Comparison of ENCODE assay signal across 28 cellular contexts in the genomic region with DNA sequence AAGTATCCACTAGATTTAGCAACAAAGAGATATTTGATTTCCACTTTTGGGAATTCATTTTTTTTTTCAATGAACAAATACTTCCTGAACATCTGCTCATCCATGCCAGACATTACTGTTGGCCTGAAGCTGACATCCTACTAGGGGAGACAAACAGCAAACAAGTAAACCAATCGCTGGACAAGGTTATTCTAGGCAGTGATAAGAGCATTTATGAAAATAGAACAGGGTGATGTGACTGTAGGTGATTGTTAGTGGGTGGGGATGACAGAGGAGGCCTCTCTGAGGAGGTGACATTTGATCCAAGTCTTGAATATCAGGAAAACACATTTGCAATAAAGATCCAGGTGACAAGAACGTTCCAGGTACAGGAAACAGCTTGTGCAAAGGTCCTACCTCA.
DNase-seq lines count a peak whose midpoint lies in the region; ATAC-seq, FAIRE-seq and TF ChIP-seq lines count a peak whose summit lies in the region.
"Had no signal": no experiment of that assay in that cellular context is flagged by ENCODE, and none has a peak within 500 bp of the region (broad histone marks: within the 10 kb centered on the region; RNA-seq: fewer than 3 reads in every experiment).

No MANE protein-coding gene starts in this region.

- FAIRE-seq in HTR-8/SVneo (lab: Jason Lieb, UNC): no peak
- FAIRE-seq: A204.1, GM12878, GM12892, GM18507 had no signal

- H3K27me3 ChIP-seq in heart left ventricle: no peaks in the 10 kb centered on the region
- no peaks in the 10 kb centered on the region for H3K27me3 ChIP-seq in right atrium auricular region
- no peaks in the 10 kb centered on the region for H3K27me3 ChIP-seq in right cardiac atrium (ENCODE audit: control insufficient read depth, insufficient read depth)
- H3K27me3 ChIP-seq in psoas muscle (ENCODE audit: insufficient read depth in 3 of 3, low read length in 2 of 3): no peaks in the 10 kb centered on the region
- H3K27me3 ChIP-seq: BE2C, BLaER1 had no signal

- DNase-seq in Right ventricle myocardium inferior (ENCODE audit: missing footprints): no peak
- DNase-seq in cardiac septum (ENCODE audit: low spot score): no peak
- DNase-seq in heart left ventricle: no peak
- DNase-seq in right atrium auricular region (ENCODE audit: low spot score): no peak
- no peak for DNase-seq in left cardiac atrium
- DNase-seq in right cardiac atrium: no peak
- DNase-seq in psoas muscle: no peak
- DNase-seq in HTR-8/SVneo (ENCODE audit: insufficient read length, low spot score): no peak
- DNase-seq: 8988T; ACHN; BE2C; C1 segment of cervical spinal cord; CD4-positive, alpha-beta memory T cell; CD4-positive, CD25-positive, alpha-beta regulatory T cell; CD8-positive, alpha-beta memory T cell; COR-L47; DMS 273 treated with DMSO at 0.1 percent for 48 hours; DMS153; DMS53; DMS79; DND-41; EL; GDM1 had no signal

- TF ChIP-seq POLR2A in heart left ventricle (IDR thresholded peaks at IDR 0.05): no peak

- 20 to 33% (median 25%) methylated on average over 2 of the region's 2 CpGs for WGBS in heart left ventricle, 4 donors
- 42% methylated on average over 2 of the region's 2 CpGs for WGBS in right cardiac atrium
- WGBS in psoas muscle, 3 donors: 50 to 57% (median 53%) methylated on average over 2 of the region's 2 CpGs

- TF ChIP-seq CTCF in heart left ventricle (IDR thresholded peaks at IDR 0.05) (no peak), right atrium auricular region (IDR thresholded peaks at IDR 0.05) (no peak), psoas muscle (IDR thresholded peaks at IDR 0.05) (no peak)

- ATAC-seq in Right ventricle myocardium inferior (peak; percentile 53), heart left ventricle (peak; percentile 43 to 74 (median 66)), left cardiac atrium (peak; percentile 59 to 68), right cardiac atrium (peak; percentile 66 to 76), psoas muscle (no peak)
- ATAC-seq: GM12878 had no signal

- H3K4me1 ChIP-seq in heart left ventricle (peaks cover 0 to 18% (median 0%) of the 10 kb centered on the region in 12 donors), right atrium auricular region (peaks cover 0 to 7% of the 10 kb centered on the region in 2 donors), right cardiac atrium (ENCODE audit: control insufficient read depth, insufficient read depth, low read length) (no peaks in the 10 kb centered on the region), psoas muscle (no peaks in the 10 kb centered on the region)
- H3K4me1 ChIP-seq: BE2C had no signal

- intact Hi-C loops in Right ventricle myocardium inferior (cut with DNase I) (no loop called here), cardiac septum (cut with DNase I) (no loop called here), heart left ventricle (cut with DNase I) (no loop called here), left cardiac atrium (cut with DNase I) (no loop called here), right cardiac atrium (cut with DNase I) (no loop called here), psoas muscle (cut with DNase I) (no loop called here)

- H3K9me3 ChIP-seq in heart left ventricle (peaks cover 0 to 3% (median 0%) of the 10 kb centered on the region in 12 donors), right atrium auricular region (no peaks in the 10 kb centered on the region), right cardiac atrium (ENCODE audit: control insufficient read depth, low read length) (no peaks in the 10 kb centered on the region), psoas muscle (no peaks in the 10 kb centered on the region)
- H3K9me3 ChIP-seq: BE2C, BLaER1 had no signal

- H3K27ac ChIP-seq in heart left ventricle: no peak overlapping the region
- H3K27ac ChIP-seq in right atrium auricular region: peak overlapping the region in 1 of 2 donors; percentile 25
- H3K27ac ChIP-seq in right cardiac atrium (ENCODE audit: low read length): no peak overlapping the region
- H3K27ac ChIP-seq in psoas muscle: no peak overlapping the region
- H3K27ac ChIP-seq: BLaER1 had no signal

- H3K4me3 ChIP-seq in heart left ventricle: no peak overlapping the region
- no peak overlapping the region for H3K4me3 ChIP-seq in right atrium auricular region
- no peak overlapping the region for H3K4me3 ChIP-seq in right cardiac atrium (ENCODE audit: low read length)
- no peak overlapping the region for H3K4me3 ChIP-seq in psoas muscle
- H3K4me3 ChIP-seq: BLaER1, GM12878 had no signal

- H3K36me3 ChIP-seq in heart left ventricle (no peaks in the 10 kb centered on the region), right atrium auricular region (no peaks in the 10 kb centered on the region), psoas muscle (ENCODE audit: insufficient read depth in 1 of 2, low read depth in 1 of 2) (no peaks in the 10 kb centered on the region)
- H3K36me3 ChIP-seq: BE2C, BLaER1 had no signal

Comparison
In these comparisons a context has a peak if more than half of its experiments do, and no peak if none do; other contexts are left out.
1. ATAC-seq: peak in Right ventricle myocardium inferior (single experiment), heart left ventricle (4 of 4), left cardiac atrium (2 of 2) and right cardiac atrium (2 of 2); none in psoas muscle (0 of 4).